22 cellular contexts compared by ENCODE assay signal in genomic region chr1:15371610-15372539, GRCh38. TPM values are rescaled to one million over a fixed set of nuclear protein-coding genes. Genes with fewer than 3 reads are reported as not detected.
DNase-seq lines count a peak whose midpoint lies in the region; ATAC-seq, FAIRE-seq and TF ChIP-seq lines count a peak whose summit lies in the region.
"Had no signal": no experiment of that assay in that cellular context is flagged by ENCODE, and none has a peak within 500 bp of the region (broad histone marks: within the 10 kb centered on the region; RNA-seq: fewer than 3 reads in every experiment).

No MANE protein-coding gene starts in this region.

- WGBS in H1 (ENCODE audit: extremely low coverage in 1 of 2, insufficient coverage in 1 of 2, insufficient read length in 1 of 2, insufficient replicate concordance in 2 of 2, low coverage in 1 of 2, low lambda C conversion rate in 2 of 2, missing lambda C conversion rate in 1 of 2), 2 experiments, result 91% methylated on average over 18 of the region's 21 CpGs; no CpG with 5 or more reads in 1 of the 2 experiments
- WGBS in mesenchymal stem cell, result 79% methylated on average over 21 of the region's 21 CpGs

- no peaks in the 10 kb centered on the region for H3K23me2 ChIP-seq in H1 (ENCODE audit: low read depth, low read length)

- peak; percentile 13 for DNase-seq in NCI-H2227 (lab: John Stamatoyannopoulos, UW; ENCODE audit: unreplicated experiment)
- DNase-seq in NCI-H2227 treated with DMSO at 0.1 percent for 48 hours (lab: John Stamatoyannopoulos, UW), result no peak
- DNase-seq in H1 (ENCODE audit: low read depth in 1 of 2, low spot score in 2 of 2), result no peak
- DNase-seq in mesenchymal stem cell, result peak; percentile 21
- no peak for DNase-seq in SW 1271 (lab: John Stamatoyannopoulos, UW)
- DNase-seq in PC-3, result no peak
- no peak for DNase-seq in PC-9
- DNase-seq: activated CD4-positive, alpha-beta T cell treated with anti-CD3 and anti-CD28 coated beads, Interleukin-2, amount 50 U/mL, for 1 hour; activated naive CD4-positive, alpha-beta T cell treated with Interleukin-2 at 50 U/mL for 16 hours; activated T-cell treated with anti-CD3 and anti-CD28 coated beads for 4 hours; islet precursor cell; NCI-H2171 treated with DMSO at 0.1 percent for 48 hours; stimulated activated CD4-positive, alpha-beta T cell treated with anti-CD3 and anti-CD28 coated beads, Interleukin-4, amount 100 ng/mL, for 4 hours; stimulated activated CD8-positive, alpha-beta memory T cell treated with anti-CD3 and anti-CD28 coated beads, Interleukin-4, amount 100 ng/mL, for 48 hours; thyroid gland had no signal

- H3K4me3 Mint-ChIP-seq in stimulated activated memory B cell treated with anti-CD40 and anti-IgM and Interleukin-4, amounts not matched to agents 10 μg/mL and 1 μg/mL and 100 μg/mL, for 72 hours, result no peak overlapping the region
- H3K4me3 Mint-ChIP-seq: CD14-positive monocyte, GM23338 had no signal

- no peak overlapping the region for H3K4me2 ChIP-seq in H1 (ENCODE audit: insufficient read depth in 1 of 2, low read depth in 2 of 2, low read length in 2 of 2)
- no peak overlapping the region for H3K4me2 ChIP-seq in mesenchymal stem cell (ENCODE audit: low read length, poor library complexity, severe bottlenecking)
- H3K4me2 ChIP-seq in PC-3 (ENCODE audit: low read length), result no peak overlapping the region
- H3K4me2 ChIP-seq in PC-9, result no peak overlapping the region
- H3K4me2 ChIP-seq: GM23338 had no signal

- H4K91ac ChIP-seq in H1 (replicated peaks; ENCODE audit: insufficient read length, low read length) (no peak overlapping the region), mesenchymal stem cell (ENCODE audit: low read length) (peak overlapping the region; percentile 79)

- no peaks in the 10 kb centered on the region for H3K27me3 ChIP-seq in H1 (replicated peaks in 1 of 4; ENCODE audit: control insufficient read depth in 3 of 4, extremely low read depth in 1 of 4, insufficient read depth in 3 of 4, low read length in 3 of 4)
- H3K27me3 ChIP-seq in mesenchymal stem cell (ENCODE audit: control insufficient read depth in 1 of 2, insufficient read depth in 1 of 2, low read length in 2 of 2), result peaks cover 0 to 10% of the 10 kb centered on the region in 2 experiments
- H3K27me3 ChIP-seq in PC-3 (ENCODE audit: low read length), result no peaks in the 10 kb centered on the region
- H3K27me3 ChIP-seq in PC-9 (ENCODE audit: insufficient read depth, low read depth), result no peaks in the 10 kb centered on the region
- H3K27me3 ChIP-seq: thyroid gland had no signal

- H2BK15ac ChIP-seq in H1 (ENCODE audit: low read length) (no peak overlapping the region), mesenchymal stem cell (ENCODE audit: low read depth, poor library complexity, severe bottlenecking) (peak overlapping the region; percentile 3)

- no peak overlapping the region for H4K8ac ChIP-seq in H1 (ENCODE audit: extremely low read depth, insufficient read depth, low read length)
- H4K8ac ChIP-seq in mesenchymal stem cell (ENCODE audit: low read length), result peak overlapping the region; percentile 76

- no peaks in the 10 kb centered on the region for H3K79me1 ChIP-seq in H1 (ENCODE audit: low read depth, low read length)
- no peaks in the 10 kb centered on the region for H3K79me1 ChIP-seq in mesenchymal stem cell (replicated peaks; ENCODE audit: low read length, poor library complexity, severe bottlenecking)

- no peak overlapping the region for H3K27ac ChIP-seq in H1 (ENCODE audit: low read depth, low read length)
- H3K27ac ChIP-seq in mesenchymal stem cell (ENCODE audit: low read length, poor library complexity, severe bottlenecking), result no peak overlapping the region
- H3K27ac ChIP-seq in PC-3 (ENCODE audit: low read length), result no peak overlapping the region
- no peak overlapping the region for H3K27ac ChIP-seq in PC-9
- H3K27ac ChIP-seq: 22Rv1, SK-N-MC, thyroid gland had no signal

- H3K9me2 ChIP-seq in PC-3 (replicated peaks; ENCODE audit: low read length), result no peaks in the 10 kb centered on the region
- H3K9me2 ChIP-seq in PC-9 (ENCODE audit: insufficient read depth), result no peaks in the 10 kb centered on the region

- no peak overlapping the region for H3K56ac ChIP-seq in H1 (replicated peaks; ENCODE audit: insufficient read length, low read depth, low read length)

- no peak overlapping the region for H2AK5ac ChIP-seq in H1 (ENCODE audit: low read depth, low read length)
- no peak overlapping the region for H2AK5ac ChIP-seq in mesenchymal stem cell (ENCODE audit: low read length, severe bottlenecking)

- no peak overlapping the region; the same call in 1 of the 2 replicates for H2BK12ac ChIP-seq in H1 (ENCODE audit: low read depth, low read length)
- H2BK12ac ChIP-seq in mesenchymal stem cell (ENCODE audit: low read length in 2 of 2), result no peak overlapping the region

- no peak overlapping the region for H2BK120ac ChIP-seq in H1 (replicated peaks; ENCODE audit: low read depth, low read length)
- no peak overlapping the region for H2BK120ac ChIP-seq in mesenchymal stem cell (ENCODE audit: low read depth, low read length)

- no peaks in the 10 kb centered on the region for H3K79me2 ChIP-seq in H1 (ENCODE audit: control insufficient read depth in 1 of 2, insufficient read depth in 2 of 2, low read length in 2 of 2)
- H3K79me2 ChIP-seq in PC-3 (ENCODE audit: low read length), result no peaks in the 10 kb centered on the region
- no peaks in the 10 kb centered on the region for H3K79me2 ChIP-seq in PC-9 (ENCODE audit: low read depth)

- H3K4me1 Mint-ChIP-seq in stimulated activated memory B cell treated with anti-CD40 and anti-IgM and Interleukin-4, amounts not matched to agents 10 μg/mL and 1 μg/mL and 100 μg/mL, for 72 hours, result no peaks in the 10 kb centered on the region
- H3K4me1 Mint-ChIP-seq: GM23338 had no signal

- peak; percentile 40 for ATAC-seq in stimulated activated memory B cell treated with anti-CD40 and anti-IgM and Interleukin-4, amounts not matched to agents 10 μg/mL and 1 μg/mL and 100 μg/mL, for 72 hours
- no peak for ATAC-seq in PC-3
- ATAC-seq: esophagus mucosa, GM23338, Panc1 had no signal

- POLR2A ChIA-PET in H1 (lab: Charles Lee; ENCODE audit: partially characterized antibody) (no interaction called here), PC-3 (lab: Charles Lee; ENCODE audit: unreplicated experiment) (no interaction called here), PC-9 (lab: Charles Lee; ENCODE audit: unreplicated experiment) (no interaction called here)

- H3K4me1 ChIP-seq in H1 (replicated peaks in 1 of 4; ENCODE audit: control insufficient read depth in 3 of 4, insufficient read depth in 4 of 4, low read length in 3 of 4) (no peaks in the 10 kb centered on the region; a peak in 2 of 7 replicates), mesenchymal stem cell (ENCODE audit: control insufficient read depth, insufficient read depth, low read depth, low read length) (peaks cover 2% of the 10 kb centered on the region), PC-3 (ENCODE audit: insufficient read depth, low read length) (peaks cover 8% of the 10 kb centered on the region; the same call in 1 of the 2 replicates), PC-9 (replicated peaks; ENCODE audit: insufficient read depth) (no peaks in the 10 kb centered on the region)

- H3K27ac Mint-ChIP-seq in stimulated activated memory B cell treated with anti-CD40 and anti-IgM and Interleukin-4, amounts not matched to agents 10 μg/mL and 1 μg/mL and 100 μg/mL, for 72 hours, result no peak overlapping the region
- H3K27ac Mint-ChIP-seq: CD14-positive monocyte, GM23338 had no signal

- H3F3A ChIP-seq in PC-3 (ENCODE audit: low read length, unreplicated experiment) (no peaks in the 10 kb centered on the region), PC-9 (ENCODE audit: insufficient read depth, low read depth) (no peaks in the 10 kb centered on the region)

- H3K23ac ChIP-seq in H1 (ENCODE audit: insufficient read length), result no peak overlapping the region
- H3K23ac ChIP-seq in mesenchymal stem cell (ENCODE audit: low read length in 2 of 2), result no peak overlapping the region

- H3K4ac ChIP-seq in H1 (replicated peaks; ENCODE audit: insufficient read length, low read depth, low read length) (no peak overlapping the region), mesenchymal stem cell (ENCODE audit: low read depth in 1 of 2, low read length in 2 of 2) (peak overlapping the region in 1 of 2 experiments; percentile 1)

- H3K36me3 Mint-ChIP-seq in stimulated activated memory B cell treated with anti-CD40 and anti-IgM and Interleukin-4, amounts not matched to agents 10 μg/mL and 1 μg/mL and 100 μg/mL, for 72 hours, result no peaks in the 10 kb centered on the region
- H3K36me3 Mint-ChIP-seq: CD14-positive monocyte had no signal

- intact Hi-C loops in PC-3 (cut with micrococcal nuclease), result no loop called here
- intact Hi-C loops in PC-9 (cut with micrococcal nuclease; ENCODE audit: unreplicated experiment), result no loop called here

- TF ChIP-seq CTCF in H1 (IDR thresholded peaks at IDR 0.05; ENCODE audit: control extremely low read depth in 1 of 3, insufficient read depth in 1 of 3, low read depth in 1 of 3, low read length in 3 of 3) (no peak), PC-3 (conservative IDR thresholded peaks at IDR 0.05; ENCODE audit: low read depth, low read length) (no peak), PC-9 (conservative IDR thresholded peaks at IDR 0.05) (no peak)

- H2BK5ac ChIP-seq in H1 (ENCODE audit: low read depth, low read length), result no peak overlapping the region
- H2BK5ac ChIP-seq in mesenchymal stem cell (ENCODE audit: low read depth, low read length, poor library complexity, severe bottlenecking), result no peak overlapping the region

- no peak overlapping the region for H3K14ac ChIP-seq in H1 (ENCODE audit: insufficient read length)
- H3K14ac ChIP-seq in mesenchymal stem cell (ENCODE audit: low read length in 2 of 2), result peak overlapping the region in 1 of 2 experiments; percentile 26

- H3K9ac ChIP-seq in H1 (replicated peaks in 1 of 4; ENCODE audit: extremely low read depth in 1 of 4, low read depth in 3 of 4, low read length in 3 of 4) (no peak overlapping the region), mesenchymal stem cell (ENCODE audit: low read length) (no peak overlapping the region), PC-3 (ENCODE audit: low read length) (no peak overlapping the region)

- H2AFZ ChIP-seq in H1 (ENCODE audit: low read length), result peak overlapping the region; percentile 11; the same call in 1 of the 2 replicates
- no peak overlapping the region for H2AFZ ChIP-seq in mesenchymal stem cell (ENCODE audit: low read depth, low read length)
- H2AFZ ChIP-seq in PC-3 (ENCODE audit: low read length), result no peak overlapping the region
- H2AFZ ChIP-seq in PC-9, result no peak overlapping the region
- H2AFZ ChIP-seq: GM23338 had no signal

- H3K9me3 ChIP-seq in H1 (ENCODE audit: insufficient read depth in 2 of 2, low read depth in 1 of 2, low read length in 1 of 2) (no peaks in the 10 kb centered on the region), mesenchymal stem cell (ENCODE audit: control insufficient read depth, low read length) (no peaks in the 10 kb centered on the region), PC-3 (ENCODE audit: low read length) (no peaks in the 10 kb centered on the region), PC-9 (ENCODE audit: insufficient read depth, low read depth) (no peaks in the 10 kb centered on the region)
- H3K9me3 ChIP-seq: thyroid gland had no signal

- H3K27me3 Mint-ChIP-seq in stimulated activated memory B cell treated with anti-CD40 and anti-IgM and Interleukin-4, amounts not matched to agents 10 μg/mL and 1 μg/mL and 100 μg/mL, for 72 hours, result peaks cover 39% of the 10 kb centered on the region

- H3K18ac ChIP-seq in H1 (ENCODE audit: extremely low read depth, low read length) (peak overlapping the region; percentile 24; the same call in 1 of the 2 replicates), mesenchymal stem cell (ENCODE audit: low read depth in 1 of 2, low read length in 2 of 2) (peak overlapping the region in 1 of 2 experiments; percentile 34)

- no peak overlapping the region for H2BK20ac ChIP-seq in H1 (ENCODE audit: low read length)

- FAIRE-seq in H1 (lab: Jason Lieb, UNC), result no peak

- TF ChIP-seq POLR2A in H1 (IDR thresholded peaks at IDR 0.05; ENCODE audit: control extremely low read depth in 1 of 2, low read depth in 2 of 2, low read length in 2 of 2), result no peak

- no peaks in the 10 kb centered on the region for H3K36me3 ChIP-seq in H1 (ENCODE audit: control insufficient read depth in 2 of 4, insufficient read depth in 4 of 4, low read length in 3 of 4)
- H3K36me3 ChIP-seq in mesenchymal stem cell (ENCODE audit: control insufficient read depth in 1 of 2, insufficient read depth in 2 of 2, low read depth in 1 of 2, low read length in 2 of 2), result no peaks in the 10 kb centered on the region
- H3K36me3 ChIP-seq in PC-3 (ENCODE audit: low read depth, low read length), result no peaks in the 10 kb centered on the region
- H3K36me3 ChIP-seq in PC-9 (ENCODE audit: low read depth), result no peaks in the 10 kb centered on the region
- H3K36me3 ChIP-seq: thyroid gland had no signal

- no peak overlapping the region for H4K5ac ChIP-seq in H1 (ENCODE audit: insufficient read length, low read depth, low read length)

- BruUV-seq in PC-3 (replicated peaks; lab: Mats Ljungman, UMichigan) (no TSS peak), PC-9 (replicated peaks; lab: Mats Ljungman, UMichigan) (no TSS peak)

- H3K9me3 Mint-ChIP-seq in stimulated activated memory B cell treated with anti-CD40 and anti-IgM and Interleukin-4, amounts not matched to agents 10 μg/mL and 1 μg/mL and 100 μg/mL, for 72 hours, result no peaks in the 10 kb centered on the region
- H3K9me3 Mint-ChIP-seq: CD14-positive monocyte, GM23338 had no signal

- H4K20me1 ChIP-seq in H1 (replicated peaks in 1 of 2; ENCODE audit: control insufficient read depth in 1 of 2, insufficient read depth in 2 of 2, low read length in 2 of 2) (no peaks in the 10 kb centered on the region), PC-3 (ENCODE audit: low read length) (no peaks in the 10 kb centered on the region), PC-9 (ENCODE audit: insufficient read depth) (no peaks in the 10 kb centered on the region)

- no peak overlapping the region for H3K4me3 ChIP-seq in H1 (ENCODE audit: extremely low read depth in 1 of 4, insufficient read depth in 2 of 4, low read depth in 3 of 4, low read length in 4 of 4)
- no peak overlapping the region for H3K4me3 ChIP-seq in mesenchymal stem cell (ENCODE audit: insufficient read depth in 1 of 2, low read depth in 1 of 2, low read length in 2 of 2)
- H3K4me3 ChIP-seq in PC-3 (ENCODE audit: low read length), result no peak overlapping the region
- no peak overlapping the region for H3K4me3 ChIP-seq in PC-9
- H3K4me3 ChIP-seq: GM23338, SK-N-MC, thyroid gland had no signal

- no peak for TF ChIP-seq RAD21 in H1 (IDR thresholded peaks at IDR 0.05 in 1 of 2, conservative IDR thresholded peaks at IDR 0.05 in 1 of 2; ENCODE audit: low read depth in 2 of 2, low read length in 2 of 2)

- TF ChIP-seq EP300 in H1 (IDR thresholded peaks at IDR 0.05; ENCODE audit: borderline replicate concordance in 1 of 2, low read depth in 2 of 2, low read length in 2 of 2), result no peak

- CTCF ChIA-PET in H1 (lab: Charles Lee; ENCODE audit: partially characterized antibody), result interaction anchor here (1.0 kb wide), 1 partner anchor 60 kb away, joined by 3 read pairs; no protein-coding TSS in a partner anchor
- CTCF ChIA-PET in PC-3 (lab: Charles Lee), result no interaction called here
- CTCF ChIA-PET in PC-9 (lab: Charles Lee), result no interaction called here

RNA-seq across cellular contexts. Expression of gene EFHD2, which starts 37.8 kb away (rescaled TPM):
- total RNA-seq in H1 (2021; fragmentation: NEBNext Ultra II Directional; extraction: Animal tissue kit (Norgen Biotek cat#: 25700)), result 23.5 and 25.1 TPM in 2 replicates
- polyA plus RNA-seq in H1 (2011; rRNA removed), result 24.4 and 30.8 TPM in 2 replicates
- 24.6 TPM for polyA plus RNA-seq in H1 (2011; cell fraction: cytosol; rRNA removed)
- polyA plus RNA-seq in H1 (2011; cell fraction: nucleus; rRNA removed), result 22.1 TPM
- polyA plus RNA-seq in H1 (2012, experiment 1 of 2), result 16.3 to 23.1 TPM (median 20.7 TPM) in 4 replicates
- polyA plus RNA-seq in H1 (2012, experiment 2 of 2), result 23.1 TPM
- 16.3 TPM for polyA plus RNA-seq in H1 (2013, experiment 1 of 2)
- 16.6 TPM for polyA plus RNA-seq in H1 (2013, experiment 2 of 2)
- polyA minus RNA-seq in H1 (2011; rRNA and poly(A)+ RNA removed), result 4.3 and 4.8 TPM in 2 replicates
- 16.7 TPM for polyA minus RNA-seq in H1 (2011; cell fraction: cytosol; rRNA and poly(A)+ RNA removed)
- polyA minus RNA-seq in H1 (2011; cell fraction: nucleus; rRNA and poly(A)+ RNA removed), result 5.9 TPM
- polyA plus RNA-seq in mesenchymal stem cell (2013, experiment 1 of 2), result 46.3 TPM
- polyA plus RNA-seq in mesenchymal stem cell (2013, experiment 2 of 2), result 45.6 TPM
- 192 and 271 TPM in 2 replicates for total RNA-seq in PC-3 (2014; rRNA removed)
- 129 and 160 TPM in 2 replicates for total RNA-seq in PC-9 (2021)

Comparison
In these comparisons a context has a peak if more than half of its experiments do, and no peak if none do; other contexts are left out.
1. DNase-seq: peak in NCI-H2227 (single experiment) and mesenchymal stem cell (single experiment); none in NCI-H2227 treated with DMSO at 0.1 percent for 48 hours (single experiment), H1 (0 of 2), SW 1271 (0 of 2), PC-3 (single experiment) and PC-9 (0 of 2).